Comparison of ENCODE assay signal across 29 cellular contexts in the genomic region with DNA sequence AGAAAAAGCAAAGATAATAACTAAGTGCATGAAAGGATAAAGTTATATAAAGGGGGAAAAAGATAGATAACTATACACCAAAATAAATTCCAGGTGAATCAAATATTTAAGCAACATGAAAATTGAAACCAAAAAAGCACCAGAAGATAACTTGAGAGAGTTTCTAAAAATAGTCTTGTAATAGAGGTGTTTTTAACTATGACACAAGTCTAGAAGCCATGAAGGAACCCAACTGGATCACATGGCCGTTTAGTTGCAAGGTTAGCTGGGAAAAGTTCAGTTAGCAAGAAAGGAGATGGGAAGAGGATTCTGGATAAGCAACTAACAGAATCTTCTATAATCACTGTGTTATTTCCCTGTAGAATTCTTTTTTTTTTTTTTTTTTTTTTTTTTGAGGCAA.
"Had no signal": no experiment of that assay in that cellular context is flagged by ENCODE, and none has a peak within 500 bp of the region (broad histone marks: within the 10 kb centered on the region; RNA-seq: fewer than 3 reads in every experiment).

No MANE protein-coding gene starts in this region.

- H3K4me2 ChIP-seq: hepatocyte had no signal

- H3K36me3 ChIP-seq: ascending aorta, gastroesophageal sphincter, left ventricle myocardium inferior, neutrophil, ovary, right lobe of liver, stomach, thyroid gland, upper lobe of left lung, vagina had no signal

- ATAC-seq: effector memory CD8-positive, alpha-beta T cell; gastroesophageal sphincter; mucosa of descending colon; right lobe of liver; stimulated activated naive B cell treated with anti-CD40 and anti-IgM and Interleukin-4, amounts not matched to agents 10 μg/mL and 1 μg/mL and 100 μg/mL, for 72 hours had no signal

- H3K4me1 ChIP-seq: ascending aorta, gastroesophageal sphincter, right lobe of liver, stomach, upper lobe of left lung, vagina had no signal

- H3K27ac ChIP-seq: ascending aorta, gastroesophageal sphincter, hepatocyte, left ventricle myocardium inferior, neutrophil, ovary, right lobe of liver, skin epidermis, stomach, thyroid gland, upper lobe of left lung, vagina, VCaP had no signal

- DNase-seq: activated CD4-positive, alpha-beta memory T cell treated with anti-CD3 and anti-CD28 coated beads for 36 hours; activated CD4-positive, alpha-beta T cell treated with anti-CD3 and anti-CD28 coated beads for 48 hours; activated CD8-positive, alpha-beta memory T cell treated with anti-CD3 and anti-CD28 coated beads, Interleukin-2, amount 50 U/mL, for 4 hours; activated effector memory CD4-positive, alpha-beta T cell treated with anti-CD3 and anti-CD28 coated beads, Interleukin-2, amount 50 U/mL, for 16 hours; activated naive CD4-positive, alpha-beta T cell treated with anti-CD3 and anti-CD28 coated beads, Interleukin-2, amount 10 ng/mL, durations not matched to agents 7 days and 5 days; activated naive CD8-positive, alpha-beta T cell treated with anti-CD3 and anti-CD28 coated beads, Interleukin-2, amount 10 ng/mL, durations not matched to agents 7 days and 5 days; activated T-cell treated with anti-CD3 and anti-CD28 coated beads, Interleukin-2, amount 50 U/mL, for 1 hour; caudate nucleus; cortex of kidney; effector memory CD8-positive, alpha-beta T cell; erythroblast; islet precursor cell; left ventricle myocardium inferior; mucosa of descending colon; ovary; right lobe of liver; stimulated activated CD4-positive, alpha-beta T cell treated with anti-CD3 and anti-CD28 coated beads, Interleukin-1b, Interleukin-23, amount 100 ng/mL, for 48 hours; stimulated activated naive B cell treated with anti-CD40 and anti-IgM and Interleukin-4, amounts not matched to agents 10 μg/mL and 1 μg/mL and 100 μg/mL, for 72 hours; stomach; thyroid gland; upper lobe of left lung had no signal

- H2AFZ ChIP-seq: hepatocyte had no signal

- H3K27me3 ChIP-seq: ascending aorta, hepatocyte, neutrophil, ovary, right lobe of liver, thyroid gland, upper lobe of left lung, vagina had no signal

- H3K79me2 ChIP-seq: hepatocyte had no signal

- H3K4me3 ChIP-seq: ascending aorta, gastroesophageal sphincter, hepatocyte, left ventricle myocardium inferior, lung, mucosa of descending colon, ovary, right lobe of liver, skin epidermis, stomach, thyroid gland, upper lobe of left lung, vagina had no signal

- H3K9me3 ChIP-seq: ascending aorta, gastroesophageal sphincter, left ventricle myocardium inferior, mucosa of descending colon, neutrophil, ovary, right lobe of liver, stomach, thyroid gland, upper lobe of left lung, vagina had no signal
